In genomic region chr9:96418920-96419690, GRCh38 we compare ENCODE assay signal across 7 cellular contexts. TPM values are rescaled to one million over a fixed set of nuclear protein-coding genes. Genes with fewer than 3 reads are reported as not detected.
A peak's percentile ranks its signal among the peaks of the same experiment; 100 is the strongest.
DNase-seq lines count a peak whose midpoint lies in the region; ATAC-seq, FAIRE-seq and TF ChIP-seq lines count a peak whose summit lies in the region.

No MANE protein-coding gene starts in this region.

- H3K36me3 ChIP-seq in astrocyte (ENCODE audit: insufficient read depth, low read length) = no peaks in the 10 kb centered on the region
- H3K36me3 ChIP-seq in rectal smooth muscle tissue (ENCODE audit: control insufficient read depth, insufficient read depth, low read length) = no peaks in the 10 kb centered on the region

- H3K27me3 ChIP-seq in astrocyte (ENCODE audit: insufficient read depth, low read length) (no peaks in the 10 kb centered on the region), rectal smooth muscle tissue (ENCODE audit: control insufficient read depth, insufficient read depth, low read length) (no peaks in the 10 kb centered on the region)

- peak overlapping the region; percentile 94 for H3K4me2 ChIP-seq in astrocyte (ENCODE audit: low read length)

- peak overlapping the region; percentile 88 for H3K4me3 Mint-ChIP-seq in astrocyte (ENCODE audit: unreplicated experiment)

- H3K4me1 ChIP-seq in astrocyte (ENCODE audit: insufficient read depth, low read length) (peaks cover 25% of the 10 kb centered on the region), rectal smooth muscle tissue (ENCODE audit: control insufficient read depth, insufficient read depth, low read length) (peaks cover 12% of the 10 kb centered on the region)

- peak overlapping the region; percentile 93 for H3K27ac ChIP-seq in astrocyte (ENCODE audit: low read depth, low read length)
- peak overlapping the region; percentile 94 for H3K27ac ChIP-seq in rectal smooth muscle tissue (ENCODE audit: low read depth, low read length)

- no peaks in the 10 kb centered on the region for H4K20me1 ChIP-seq in astrocyte (ENCODE audit: insufficient read depth, low read length)

- TF ChIP-seq CTCF in astrocyte (IDR thresholded peaks at IDR 0.05; ENCODE audit: insufficient read depth, low read depth, low read length) = no peak

- no peaks in the 10 kb centered on the region for H3K27me3 Mint-ChIP-seq in astrocyte (ENCODE audit: low read depth, unreplicated experiment)

- ATAC-seq in GM18502 (IDR thresholded peaks at IDR 0.05; ENCODE audit: poor library complexity, unreplicated experiment) (peak; percentile 32), HG02798 (IDR thresholded peaks at IDR 0.05; ENCODE audit: poor library complexity, unreplicated experiment) (peak; percentile 37)

- H3K4me3 ChIP-seq in astrocyte (ENCODE audit: insufficient read depth, low read depth, low read length) (peak overlapping the region; percentile 79), rectal smooth muscle tissue (ENCODE audit: low read length) (peak overlapping the region; percentile 89)

- H3K4me1 Mint-ChIP-seq in astrocyte (ENCODE audit: low read depth, unreplicated experiment) = peaks cover 19% of the 10 kb centered on the region

- no peaks in the 10 kb centered on the region for H3K9me3 ChIP-seq in astrocyte (ENCODE audit: insufficient read depth, low read depth, low read length)

- no peaks in the 10 kb centered on the region for H3K36me3 Mint-ChIP-seq in astrocyte (ENCODE audit: low read depth, unreplicated experiment)

- H3K9ac ChIP-seq in astrocyte (ENCODE audit: low read length) (peak overlapping the region; percentile 93), rectal smooth muscle tissue (ENCODE audit: low read length) (peak overlapping the region; percentile 76)

- DNase-seq in NCI-H1105 (lab: John Stamatoyannopoulos, UW) = peak; percentile 66
- DNase-seq in SKM-1 treated with dmso at 0.1 percent for 144 hours (lab: John Stamatoyannopoulos, UW; ENCODE audit: unreplicated experiment) = peak; percentile 40
- no peak for DNase-seq in astrocyte (ENCODE audit: low read depth)
- DNase-seq in hepatic stellate cell (ENCODE audit: low spot score) = peak; percentile 62

- H3K27ac Mint-ChIP-seq in astrocyte (ENCODE audit: unreplicated experiment) = peak overlapping the region; percentile 97

- peak overlapping the region; percentile 92 for H2AFZ ChIP-seq in astrocyte (ENCODE audit: low read depth, low read length)

- H3K9me3 Mint-ChIP-seq in astrocyte (ENCODE audit: unreplicated experiment) = no peaks in the 10 kb centered on the region

- H3K79me2 ChIP-seq in astrocyte (ENCODE audit: insufficient read depth, low read length) = peaks cover 26% of the 10 kb centered on the region

- no peak for FAIRE-seq in astrocyte (lab: Jason Lieb, UNC)

RNA-seq across cellular contexts. Expression of gene ZNF367, which starts 0.9 kb away (rescaled TPM):
- 0.41 and 0.89 TPM in 2 replicates for total RNA-seq in astrocyte

RNA-seq across cellular contexts. Expression of gene HABP4, which starts 30.9 kb away (rescaled TPM):
- total RNA-seq in astrocyte = 18.1 and 20.1 TPM in 2 replicates

RNA-seq across cellular contexts. Expression of gene SLC35D2, which starts 35.6 kb away (rescaled TPM):
- total RNA-seq in astrocyte = 36.6 and 37.3 TPM in 2 replicates
